Comparison of ENCODE assay signal across 19 cellular contexts in genomic region chr11:122720482-122720881, GRCh38.
DNase-seq lines count a peak whose midpoint lies in the region; ATAC-seq and TF ChIP-seq lines count a peak whose summit lies in the region.
"Had no signal": no experiment of that assay in that cellular context is flagged by ENCODE, and none has a peak within 500 bp of the region (broad histone marks: within the 10 kb centered on the region; RNA-seq: fewer than 3 reads in every experiment).

No MANE protein-coding gene starts in this region.

- H2BK120ac ChIP-seq in mesenchymal stem cell (ENCODE audit: low read depth, low read length), result peak overlapping the region; percentile 1

- H3K27me3 Mint-ChIP-seq in activated naive CD8-positive, alpha-beta T cell treated with anti-CD3 and anti-CD28 coated beads, Interleukin-2, amount 10 ng/mL, durations not matched to agents 7 days and 5 days, result no peaks in the 10 kb centered on the region

- peak overlapping the region; percentile 69 for H3K9ac ChIP-seq in BLaER1
- H3K9ac ChIP-seq in Loucy (ENCODE audit: low read depth, low read length, poor library complexity, severe bottlenecking), result peak overlapping the region; percentile 76
- no peak overlapping the region for H3K9ac ChIP-seq in mesenchymal stem cell (ENCODE audit: low read length)

- no peak for ATAC-seq in activated naive CD8-positive, alpha-beta T cell treated with anti-CD3 and anti-CD28 coated beads, Interleukin-2, amount 10 ng/mL, durations not matched to agents 7 days and 5 days (ENCODE audit: low read depth)
- no peak for ATAC-seq in GM21390 (IDR thresholded peaks at IDR 0.05; ENCODE audit: unreplicated experiment)
- ATAC-seq: activated T-cell treated with anti-CD3 and anti-CD28 coated beads, Interleukin-2, amount 50 U/mL, for 4 hours; Right ventricle myocardium inferior had no signal

- H3K4me3 Mint-ChIP-seq in activated naive CD8-positive, alpha-beta T cell treated with anti-CD3 and anti-CD28 coated beads, Interleukin-2, amount 10 ng/mL, durations not matched to agents 7 days and 5 days, result peak overlapping the region; percentile 2
- H3K4me3 Mint-ChIP-seq: activated CD4-positive, alpha-beta T cell treated with anti-CD3 and anti-CD28 coated beads, Interleukin-2, amount 10 ng/mL, durations not matched to agents 24 days and 14 days; activated T-cell treated with anti-CD3 and anti-CD28 coated beads, Interleukin-2, amount 50 U/mL, for 4 hours; memory B cell had no signal

- H3K36me3 ChIP-seq in BLaER1 (peaks cover 31% of the 10 kb centered on the region), Loucy (ENCODE audit: insufficient read depth, low read length) (peaks cover 5% of the 10 kb centered on the region; the same call in 1 of the 2 replicates), mesenchymal stem cell (ENCODE audit: control insufficient read depth in 1 of 2, insufficient read depth in 2 of 2, low read depth in 1 of 2, low read length in 2 of 2) (no peaks in the 10 kb centered on the region), tibial artery (no peaks in the 10 kb centered on the region)
- H3K36me3 ChIP-seq: ascending aorta, pancreas had no signal

- H3K9me3 ChIP-seq in BLaER1 (no peaks in the 10 kb centered on the region), Loucy (ENCODE audit: insufficient read depth, low read depth, low read length) (no peaks in the 10 kb centered on the region), mesenchymal stem cell (ENCODE audit: control insufficient read depth, low read length) (no peaks in the 10 kb centered on the region), tibial artery (no peaks in the 10 kb centered on the region)
- H3K9me3 ChIP-seq: ascending aorta, pancreas had no signal

- H3K36me3 Mint-ChIP-seq in activated naive CD8-positive, alpha-beta T cell treated with anti-CD3 and anti-CD28 coated beads, Interleukin-2, amount 10 ng/mL, durations not matched to agents 7 days and 5 days, result peaks cover 19% of the 10 kb centered on the region
- H3K36me3 Mint-ChIP-seq: memory B cell had no signal

- H3K4me2 ChIP-seq in BLaER1 (peak overlapping the region; percentile 97), Loucy (ENCODE audit: low read depth, low read length, poor library complexity, severe bottlenecking) (peak overlapping the region; percentile 7), mesenchymal stem cell (ENCODE audit: low read length, poor library complexity, severe bottlenecking) (no peak overlapping the region)

- POLR2A ChIA-PET in activated naive CD8-positive, alpha-beta T cell treated with anti-CD3 and anti-CD28 coated beads, Interleukin-2, amount 10 ng/mL, durations not matched to agents 7 days and 5 days (lab: Charles Lee), result interaction anchor here (0.9 to 2.9 kb wide), 3 partner anchors 21 to 64 kb away, joined by 3 to 14 read pairs (median 12); partner anchors contain the start of gene UBASH3B

- no peak overlapping the region for H2AFZ ChIP-seq in Loucy (ENCODE audit: low read length)
- H2AFZ ChIP-seq in mesenchymal stem cell (ENCODE audit: low read depth, low read length), result no peak overlapping the region

- no peaks in the 10 kb centered on the region for H3K9me2 ChIP-seq in Loucy (replicated peaks; ENCODE audit: low read depth, low read length)

- H2BK15ac ChIP-seq in mesenchymal stem cell (ENCODE audit: low read depth, poor library complexity, severe bottlenecking), result no peak overlapping the region

- 82% methylated on average over 2 of the region's 3 CpGs for WGBS in mesenchymal stem cell

- H3K27me3 ChIP-seq in BLaER1 (no peaks in the 10 kb centered on the region), Loucy (ENCODE audit: insufficient read depth, low read length, poor library complexity, severe bottlenecking) (no peaks in the 10 kb centered on the region), mesenchymal stem cell (ENCODE audit: control insufficient read depth in 1 of 2, insufficient read depth in 1 of 2, low read length in 2 of 2) (no peaks in the 10 kb centered on the region), tibial artery (no peaks in the 10 kb centered on the region)
- H3K27me3 ChIP-seq: ascending aorta, pancreas had no signal

- H3K27ac ChIP-seq in BLaER1 (peak overlapping the region; percentile 93), mesenchymal stem cell (ENCODE audit: low read length, poor library complexity, severe bottlenecking) (no peak overlapping the region), tibial artery (no peak overlapping the region)
- H3K27ac ChIP-seq: ascending aorta, pancreas, skin epidermis had no signal

- no peak for TF ChIP-seq CTCF in Loucy (conservative IDR thresholded peaks at IDR 0.05; ENCODE audit: low read length)
- TF ChIP-seq CTCF in tibial artery (IDR thresholded peaks at IDR 0.05), result no peak

- no peak for DNase-seq in activated naive CD8-positive, alpha-beta T cell treated with anti-CD3 and anti-CD28 coated beads, Interleukin-2, amount 10 ng/mL, durations not matched to agents 7 days and 5 days
- DNase-seq in mesenchymal stem cell (peak; percentile 38), DMS153 (lab: John Stamatoyannopoulos, UW) (no peak), activated gamma-delta T cell (lab: John Stamatoyannopoulos, UW) (no peak), tibial artery (no peak)
- DNase-seq: activated CD4-positive, alpha-beta T cell treated with anti-CD3 and anti-CD28 coated beads, Interleukin-2, amount 10 ng/mL, durations not matched to agents 24 days and 14 days; activated T-cell treated with anti-CD3 and anti-CD28 coated beads, Interleukin-2, amount 50 U/mL, for 4 hours; Kasumi-1; NCI-H748 treated with DMSO at 0.1 percent for 48 hours; pancreas; stimulated activated naive CD4-positive, alpha-beta T cell; T-helper 9 cell had no signal

- H3F3A ChIP-seq in Loucy (ENCODE audit: low read depth), result peaks cover 31% of the 10 kb centered on the region

- peak overlapping the region; percentile 57 for H2AK5ac ChIP-seq in mesenchymal stem cell (ENCODE audit: low read length, severe bottlenecking)

- peak overlapping the region; percentile 32 to 35 for H3K4ac ChIP-seq in mesenchymal stem cell (ENCODE audit: low read depth in 1 of 2, low read length in 2 of 2)

- H4K20me1 ChIP-seq in BLaER1, result peaks cover 16% of the 10 kb centered on the region; the same call in 1 of the 2 replicates
- no peaks in the 10 kb centered on the region for H4K20me1 ChIP-seq in Loucy (ENCODE audit: insufficient read depth, low read length, poor library complexity, severe bottlenecking)

- no peak overlapping the region for H3K18ac ChIP-seq in mesenchymal stem cell (ENCODE audit: low read depth in 1 of 2, low read length in 2 of 2)

- no peak overlapping the region for H4K91ac ChIP-seq in mesenchymal stem cell (ENCODE audit: low read length)

- peaks cover 16% of the 10 kb centered on the region for H3K79me1 ChIP-seq in mesenchymal stem cell (replicated peaks; ENCODE audit: low read length, poor library complexity, severe bottlenecking)

- intact Hi-C loops in tibial artery (cut with DNase I; ENCODE audit: low total_unique reads), result no loop called here

- H4K8ac ChIP-seq in mesenchymal stem cell (ENCODE audit: low read length), result no peak overlapping the region

- H3K14ac ChIP-seq in mesenchymal stem cell (ENCODE audit: low read length in 2 of 2), result no peak overlapping the region

- H3K4me1 Mint-ChIP-seq in activated naive CD8-positive, alpha-beta T cell treated with anti-CD3 and anti-CD28 coated beads, Interleukin-2, amount 10 ng/mL, durations not matched to agents 7 days and 5 days, result peaks cover 81% of the 10 kb centered on the region

- no peaks in the 10 kb centered on the region for H3K9me3 Mint-ChIP-seq in activated naive CD8-positive, alpha-beta T cell treated with anti-CD3 and anti-CD28 coated beads, Interleukin-2, amount 10 ng/mL, durations not matched to agents 7 days and 5 days
- H3K9me3 Mint-ChIP-seq: activated CD4-positive, alpha-beta T cell treated with anti-CD3 and anti-CD28 coated beads, Interleukin-2, amount 10 ng/mL, durations not matched to agents 24 days and 14 days; activated T-cell treated with anti-CD3 and anti-CD28 coated beads, Interleukin-2, amount 50 U/mL, for 4 hours; memory B cell had no signal

- no peak overlapping the region for H2BK5ac ChIP-seq in mesenchymal stem cell (ENCODE audit: low read depth, low read length, poor library complexity, severe bottlenecking)

- peak overlapping the region in 1 of 2 experiments; percentile 37 for H2BK12ac ChIP-seq in mesenchymal stem cell (ENCODE audit: low read length in 2 of 2)

- peak overlapping the region; percentile 63 for H3K27ac Mint-ChIP-seq in activated naive CD8-positive, alpha-beta T cell treated with anti-CD3 and anti-CD28 coated beads, Interleukin-2, amount 10 ng/mL, durations not matched to agents 7 days and 5 days
- H3K27ac Mint-ChIP-seq: activated CD4-positive, alpha-beta T cell treated with anti-CD3 and anti-CD28 coated beads, Interleukin-2, amount 10 ng/mL, durations not matched to agents 24 days and 14 days; memory B cell had no signal

- H3K23ac ChIP-seq in mesenchymal stem cell (ENCODE audit: low read length in 2 of 2), result no peak overlapping the region

- H3K79me2 ChIP-seq in Loucy (ENCODE audit: insufficient read depth, low read length), result peaks cover 87% of the 10 kb centered on the region

- H3K4me3 ChIP-seq in BLaER1, result peak overlapping the region; percentile 63
- H3K4me3 ChIP-seq in Loucy (ENCODE audit: low read length, poor library complexity, severe bottlenecking), result no peak overlapping the region
- H3K4me3 ChIP-seq in mesenchymal stem cell (ENCODE audit: insufficient read depth in 1 of 2, low read depth in 1 of 2, low read length in 2 of 2), result no peak overlapping the region
- no peak overlapping the region for H3K4me3 ChIP-seq in tibial artery
- H3K4me3 ChIP-seq: ascending aorta, pancreas, skin epidermis had no signal

- H3K4me1 ChIP-seq in BLaER1 (peaks cover 99% of the 10 kb centered on the region), Loucy (ENCODE audit: insufficient read depth, low read length, poor library complexity, severe bottlenecking) (peaks cover 93% of the 10 kb centered on the region), mesenchymal stem cell (ENCODE audit: control insufficient read depth, insufficient read depth, low read depth, low read length) (peaks cover 19% of the 10 kb centered on the region), tibial artery (no peaks in the 10 kb centered on the region)
- H3K4me1 ChIP-seq: ascending aorta, pancreas had no signal
